Comparison of ENCODE assay signal across 19 cellular contexts in the genomic region with DNA sequence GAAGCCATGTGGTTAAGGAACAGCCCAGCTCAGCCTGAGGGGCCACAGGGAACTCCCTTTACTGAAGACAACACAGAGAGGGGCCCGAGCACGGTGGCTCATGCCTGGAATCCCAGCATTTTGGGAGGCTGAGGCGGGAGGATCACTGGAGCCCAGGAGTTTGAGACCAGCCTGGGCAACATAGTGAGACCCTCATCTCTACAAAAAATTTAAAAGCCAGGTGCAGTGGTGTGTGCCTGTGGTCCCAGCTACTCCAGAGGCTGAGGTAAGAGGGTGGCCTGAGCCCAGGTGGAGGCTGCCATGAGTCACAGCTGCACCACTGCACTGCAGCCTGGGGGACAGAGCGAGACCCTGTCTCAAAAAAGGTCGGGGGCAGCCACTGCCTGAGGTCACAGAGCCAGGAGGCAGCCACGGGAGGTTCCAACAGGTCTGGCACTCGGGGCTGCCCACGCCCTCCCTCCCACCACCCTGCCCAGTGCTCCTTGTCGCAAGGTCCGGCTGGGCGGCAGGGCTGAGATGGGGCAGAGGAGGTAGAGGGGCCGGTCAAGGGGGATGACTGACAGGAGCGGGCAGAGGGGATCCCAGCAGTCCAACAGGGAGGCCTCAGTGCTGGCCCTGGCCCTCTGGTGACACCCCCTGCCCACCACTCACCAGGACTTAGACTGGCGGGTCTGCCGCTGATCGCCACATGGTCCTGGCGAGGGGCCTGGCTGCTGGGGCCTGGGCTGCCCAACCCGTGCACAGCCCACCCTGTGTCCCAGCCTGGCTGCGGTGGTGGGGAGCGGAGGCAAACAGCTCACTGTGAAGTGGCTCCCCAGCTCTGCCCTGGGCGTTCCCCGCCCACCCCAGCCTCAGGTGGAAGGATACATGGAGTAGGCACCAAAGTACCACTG. TPM values are rescaled to one million over a fixed set of nuclear protein-coding genes. Genes with fewer than 3 reads are reported as not detected.
"Had no signal": no experiment of that assay in that cellular context is flagged by ENCODE, and none has a peak within 500 bp of the region (broad histone marks: within the 10 kb centered on the region; RNA-seq: fewer than 3 reads in every experiment).

No MANE protein-coding gene starts in this region.

- H3K27ac Mint-ChIP-seq: activated CD4-positive, alpha-beta T cell treated with anti-CD3 and anti-CD28 coated beads, Interleukin-2, amount 10 ng/mL, durations not matched to agents 24 days and 14 days; activated naive CD4-positive, alpha-beta T cell treated with anti-CD3 and anti-CD28 coated beads, Interleukin-2, amount 50 U/mL, for 24 hours; endodermal cell; nephron progenitor cell had no signal

- H3K36me3 ChIP-seq: thoracic aorta, WERI-Rb-1 had no signal

- H3K9me3 Mint-ChIP-seq: activated CD4-positive, alpha-beta T cell treated with anti-CD3 and anti-CD28 coated beads, Interleukin-2, amount 10 ng/mL, durations not matched to agents 24 days and 14 days; activated naive CD4-positive, alpha-beta T cell treated with anti-CD3 and anti-CD28 coated beads, Interleukin-2, amount 50 U/mL, for 24 hours; endodermal cell; nephron progenitor cell had no signal

- H3K9me3 ChIP-seq: stomach, thoracic aorta had no signal

- H3K4me3 Mint-ChIP-seq: activated CD4-positive, alpha-beta T cell treated with anti-CD3 and anti-CD28 coated beads, Interleukin-2, amount 10 ng/mL, durations not matched to agents 24 days and 14 days; activated naive CD4-positive, alpha-beta T cell treated with anti-CD3 and anti-CD28 coated beads, Interleukin-2, amount 50 U/mL, for 24 hours; endodermal cell; nephron progenitor cell had no signal

- ATAC-seq: esophagus mucosa, left cardiac atrium had no signal

- H3K27me3 Mint-ChIP-seq: activated CD4-positive, alpha-beta T cell treated with anti-CD3 and anti-CD28 coated beads, Interleukin-2, amount 10 ng/mL, durations not matched to agents 24 days and 14 days; activated naive CD4-positive, alpha-beta T cell treated with anti-CD3 and anti-CD28 coated beads, Interleukin-2, amount 50 U/mL, for 24 hours had no signal

- H3K27ac ChIP-seq: stomach, thoracic aorta, WERI-Rb-1 had no signal

- DNase-seq: activated CD4-positive, alpha-beta T cell treated with anti-CD3 and anti-CD28 coated beads, Interleukin-2, amount 10 ng/mL, durations not matched to agents 24 days and 14 days; central memory CD4-positive, alpha-beta T cell; endodermal cell; hypothalamus; left cardiac atrium; mammary epithelial cell; nephron progenitor cell; stimulated activated CD4-positive, alpha-beta T cell treated with anti-CD3 and anti-CD28 coated beads, Interleukin-15, amount 100 ng/mL, for 24 hours; stimulated activated CD4-positive, alpha-beta T cell treated with anti-CD3 and anti-CD28 coated beads, Interleukin-4, amount 100 ng/mL, for 24 hours; stomach; T-helper 1 cell; WERI-Rb-1 had no signal

- H3K4me3 ChIP-seq: stomach, thoracic aorta had no signal

- H3K27me3 ChIP-seq: stomach had no signal

RNA-seq across cellular contexts. Expression of a gene that starts 9.1 kb away (rescaled TPM):
- total RNA-seq: activated CD4-positive, alpha-beta T cell treated with anti-CD3 and anti-CD28 coated beads, Interleukin-2, amount 10 ng/mL, durations not matched to agents 24 days and 14 days; endodermal cell; esophagus mucosa; fibroblast of villous mesenchyme; left cardiac atrium; mammary epithelial cell; mucosa of gallbladder; osteocyte; ureter had no signal

RNA-seq across cellular contexts. Expression of a gene that starts 38.9 kb away (rescaled TPM):
- total RNA-seq: fibroblast of villous mesenchyme, mammary epithelial cell, osteocyte had no signal
